ENCODE assay signal across 24 cellular contexts in the genomic region with DNA sequence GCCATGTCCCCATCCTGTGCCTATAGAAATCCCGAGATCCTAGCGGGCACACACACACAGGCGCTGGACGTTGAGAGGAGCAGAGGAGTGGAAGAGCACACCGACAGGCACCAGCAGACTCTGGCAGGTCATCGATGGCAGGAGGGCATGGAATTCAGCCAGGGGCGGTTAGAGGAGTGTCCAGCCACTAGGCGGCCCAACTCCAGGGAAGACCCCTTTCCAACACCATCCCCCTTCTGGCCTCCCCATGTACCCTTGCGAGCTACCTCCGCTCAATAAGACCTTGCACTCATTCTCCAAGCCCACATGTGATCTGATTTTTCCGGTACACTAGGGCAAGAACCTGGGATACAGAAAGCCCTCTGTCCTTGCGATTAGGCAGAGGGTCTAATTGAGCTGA.
"Had no signal": no experiment of that assay in that cellular context is flagged by ENCODE, and none has a peak within 500 bp of the region (broad histone marks: within the 10 kb centered on the region; RNA-seq: fewer than 3 reads in every experiment).

No MANE protein-coding gene starts in this region.

- H3K27me3 ChIP-seq: MG63, SJSA1 had no signal

- H3K36me3 ChIP-seq: MG63, SJSA1 had no signal

- H3K27ac ChIP-seq: SJSA1, SK-N-MC had no signal

- H3K9me3 ChIP-seq: MG63 had no signal

- H3K4me1 ChIP-seq: SJSA1 had no signal

- H3K4me3 ChIP-seq: MG63, SJSA1, SK-N-MC had no signal

- DNase-seq: IMR-90, Karpas-422, KG1, MG63, NCI-H1092, NCI-H1105 treated with DMSO at 0.1 percent for 48 hours, NCI-H1417 treated with DMSO at 0.1 percent for 48 hours, NCI-H146, NCI-H1694 treated with DMSO at 0.1 percent for 48 hours, NCI-H1930, NCI-H2081, NCI-H2107, NCI-H226, NCI-H446, NCI-H510A, NCI-H524 treated with DMSO at 0.1 percent for 48 hours, NCI-H69, NCI-H774, Right ventricle myocardium superior, RPMI8226, SIG-M5 had no signal

- ATAC-seq: HepG2 had no signal
